ENCODE assay signal across 22 cellular contexts in genomic region chr12:69610126-69610525, GRCh38. TPM values are rescaled to one million over a fixed set of nuclear protein-coding genes. Genes with fewer than 3 reads are reported as not detected.
DNase-seq lines count a peak whose midpoint lies in the region; ATAC-seq and TF ChIP-seq lines count a peak whose summit lies in the region.
"Had no signal": no experiment of that assay in that cellular context is flagged by ENCODE, and none has a peak within 500 bp of the region (broad histone marks: within the 10 kb centered on the region; RNA-seq: fewer than 3 reads in every experiment).

No MANE protein-coding gene starts in this region.

- POLR2A ChIA-PET in HEK293 (lab: Yijun Ruan, JAX): no interaction called here

- no peak for TF ChIP-seq POLR2A in gastrocnemius medialis (IDR thresholded peaks at IDR 0.05)

- no peak overlapping the region for H3K27ac ChIP-seq in HEK293 (ENCODE audit: extremely low read depth, low read depth, low read length)
- H3K27ac ChIP-seq in right atrium auricular region: peak overlapping the region; percentile 85
- no peak overlapping the region for H3K27ac ChIP-seq in gastrocnemius medialis
- H3K27ac ChIP-seq: HL-60, SK-N-MC had no signal

- H3K27me3 ChIP-seq in right atrium auricular region (no peaks in the 10 kb centered on the region), gastrocnemius medialis (no peaks in the 10 kb centered on the region)

- no peak for TF ChIP-seq CTCF in HEK293 (tag by site-specific recombination; IDR thresholded peaks at IDR 0.05)
- TF ChIP-seq CTCF in right atrium auricular region (IDR thresholded peaks at IDR 0.05): no peak
- no peak for TF ChIP-seq CTCF in gastrocnemius medialis (IDR thresholded peaks at IDR 0.05 in 4 of 5, conservative IDR thresholded peaks at IDR 0.05 in 1 of 5)

- no peak overlapping the region for H3K4me3 ChIP-seq in HEK293 (ENCODE audit: low read depth, low read length)
- peak overlapping the region; percentile 22 to 45 for H3K4me3 ChIP-seq in right atrium auricular region
- H3K4me3 ChIP-seq in gastrocnemius medialis: no peak overlapping the region
- H3K4me3 ChIP-seq: SK-N-MC had no signal

- H3K9me3 ChIP-seq in HEK293 (ENCODE audit: control insufficient read depth, insufficient read depth, low read depth, low read length) (no peaks in the 10 kb centered on the region), right atrium auricular region (no peaks in the 10 kb centered on the region), gastrocnemius medialis (no peaks in the 10 kb centered on the region)

- CTCF ChIA-PET in HEK293 (lab: Yijun Ruan, JAX): interaction anchor here (0.7 kb wide), 1 partner anchor 1034 kb away, joined by 3 read pairs; no protein-coding TSS in a partner anchor

- in situ Hi-C loops in gastrocnemius medialis (cut with MboI; ENCODE audit: low sequenced_read_pairs in 4 of 4): no loop called here

- H3K4me1 ChIP-seq in HEK293 (ENCODE audit: control insufficient read depth, insufficient read depth, low read length) (no peaks in the 10 kb centered on the region), right atrium auricular region (peaks cover 0 to 4% of the 10 kb centered on the region in 2 donors), gastrocnemius medialis (no peaks in the 10 kb centered on the region)

- H3K36me3 ChIP-seq in HEK293 (ENCODE audit: control insufficient read depth in 2 of 2, insufficient read depth in 1 of 2, low read length in 2 of 2) (no peaks in the 10 kb centered on the region), right atrium auricular region (no peaks in the 10 kb centered on the region), gastrocnemius medialis (no peaks in the 10 kb centered on the region)

- ATAC-seq in Right ventricle myocardium superior (ENCODE audit: poor library complexity): peak; percentile 46
- ATAC-seq in gastrocnemius medialis: no peak
- ATAC-seq in left lobe of liver: no peak
- ATAC-seq: HCT116 had no signal

- intact Hi-C loops in Right ventricle myocardium superior (cut with DNase I) (no loop called here), gastrocnemius medialis (cut with DNase I; ENCODE audit: low total_unique reads) (no loop called here)

- DNase-seq in RPMI7951 (ENCODE audit: low read depth) (peak; percentile 3), Right ventricle myocardium superior (no peak), right atrium auricular region (ENCODE audit: low spot score) (no peak), gastrocnemius medialis (no peak), SKM-1 (lab: John Stamatoyannopoulos, UW; ENCODE audit: unreplicated experiment) (no peak), putamen (ENCODE audit: low spot score) (no peak), left lobe of liver (ENCODE audit: low spot score) (no peak)
- DNase-seq: CD4-positive, CD25-positive, alpha-beta regulatory T cell; DND-41; GOT3; KG1; NCI-H1105; NCI-H2081; NCI-H2171; NCI-H345; NCI-H524 treated with DMSO at 0.1 percent for 48 hours; SHP77 treated with DMSO at 0.1 percent for 48 hours had no signal

TF ChIP-seq in HEK293, 187 proteins besides CTCF, POLR2A, EP300 and RAD21:
- TF ChIP-seq, protein P1, sequence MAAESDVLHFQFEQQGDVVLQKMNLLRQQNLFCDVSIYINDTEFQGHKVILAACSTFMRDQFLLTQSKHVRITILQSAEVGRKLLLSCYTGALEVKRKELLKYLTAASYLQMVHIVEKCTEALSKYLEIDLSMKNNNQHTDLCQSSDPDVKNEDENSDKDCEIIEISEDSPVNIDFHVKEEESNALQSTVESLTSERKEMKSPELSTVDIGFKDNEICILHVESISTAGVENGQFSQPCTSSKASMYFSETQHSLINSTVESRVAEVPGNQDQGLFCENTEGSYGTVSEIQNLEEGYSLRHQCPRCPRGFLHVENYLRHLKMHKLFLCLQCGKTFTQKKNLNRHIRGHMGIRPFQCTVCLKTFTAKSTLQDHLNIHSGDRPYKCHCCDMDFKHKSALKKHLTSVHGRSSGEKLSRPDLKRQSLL (tag by site-specific recombination; IDR thresholded peaks at IDR 0.05): peak; percentile 27; the same call in 1 of the 2 replicates
- TF ChIP-seq MZF1 (tag by site-specific recombination; IDR thresholded peaks at IDR 0.05; ENCODE audit: borderline replicate concordance): no peak
TF ChIP-seq in HEK293: peak in this region for 1.

RNA-seq across cellular contexts. Expression of gene LRRC10, which starts 0.6 kb away (rescaled TPM):
- total RNA-seq in RPMI7951 (2014; rRNA removed; shearing (Covaris generic)): not detected in 2 replicates
- total RNA-seq in Right ventricle myocardium superior (40.5 TPM), right atrium auricular region (10 to 100 TPM in 1 of 2 donors, 1 to 10 TPM in 1; 3.1 to 32.4 TPM), gastrocnemius medialis (not detected), left lobe of liver (not detected)
- total RNA-seq: CD4-positive, CD25-positive, alpha-beta regulatory T cell; HT-29 had no signal

RNA-seq across cellular contexts. Expression of gene CCT2, which starts 24.9 kb away (rescaled TPM):
- total RNA-seq in RPMI7951 (2014; rRNA removed; shearing (Covaris generic)): 315 and 356 TPM in 2 replicates
- total RNA-seq in Right ventricle myocardium superior (84.8 TPM), right atrium auricular region (100 to 1,000 TPM in 1 of 2 donors, 10 to 100 TPM in 1; 71.4 to 104 TPM), gastrocnemius medialis (100 to 1,000 TPM; 124 to 153 (median 138) TPM), left lobe of liver (33.4 TPM)

Comparison
In these comparisons a context has a peak if more than half of its experiments do, and no peak if none do; other contexts are left out.
1. H3K27ac ChIP-seq: peak in right atrium auricular region (2 of 2); none in HEK293 (single experiment) and gastrocnemius medialis (0 of 4).
2. H3K4me3 ChIP-seq: peak in right atrium auricular region (2 of 2); none in HEK293 (single experiment) and gastrocnemius medialis (0 of 4).